Comparison of ENCODE assay signal across 8 cellular contexts in the genomic region with DNA sequence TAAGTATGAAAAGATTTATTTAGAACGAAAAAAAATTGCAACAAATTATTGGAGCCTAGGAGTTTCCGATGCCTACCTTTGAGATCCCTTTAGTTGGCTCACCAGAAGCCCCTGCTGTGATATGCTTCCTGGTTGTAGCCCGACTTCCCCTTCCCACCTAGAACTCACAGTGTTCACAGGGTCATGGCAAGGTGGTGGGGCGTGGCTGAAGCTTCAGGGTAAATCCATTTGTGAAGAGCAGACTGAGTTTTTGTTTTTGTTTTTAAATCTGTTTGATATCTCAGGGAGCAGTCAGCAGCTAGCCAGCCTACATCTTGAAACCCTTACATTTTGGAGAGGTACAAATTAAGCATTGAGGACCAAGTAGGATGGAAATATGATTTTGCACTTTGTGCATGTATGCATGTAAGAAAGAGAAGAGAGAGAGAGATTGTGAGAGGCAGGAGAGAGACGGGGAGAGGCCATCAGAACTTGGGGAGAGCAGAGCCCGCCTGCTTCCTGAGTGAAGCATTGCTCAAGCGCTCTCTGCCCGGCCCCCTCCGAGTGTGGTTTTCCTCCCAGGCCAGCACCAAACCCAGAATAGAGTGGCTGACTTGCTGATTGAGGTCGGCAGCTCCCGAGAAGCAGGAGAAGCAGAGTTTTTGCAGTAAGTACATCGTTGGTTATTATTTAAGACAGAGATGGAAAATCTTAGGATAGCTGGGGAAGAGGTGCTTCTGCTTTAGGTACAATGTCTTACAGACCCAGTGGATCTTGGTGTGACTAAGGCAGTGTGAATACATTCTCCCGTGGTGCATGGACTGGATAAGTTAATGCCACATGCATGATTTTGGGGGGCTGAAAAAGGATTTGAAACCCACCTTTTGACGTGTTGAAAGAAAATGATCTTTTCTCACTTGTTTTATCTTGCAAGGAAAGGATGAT.
DNase-seq lines count a peak whose midpoint lies in the region; ATAC-seq and TF ChIP-seq lines count a peak whose summit lies in the region.

No MANE protein-coding gene starts in this region.

- peaks cover 17% of the 10 kb centered on the region for H3K4me1 Mint-ChIP-seq in CD4-positive, alpha-beta T cell (ENCODE audit: low read depth)
- peaks cover 21% of the 10 kb centered on the region for H3K4me1 Mint-ChIP-seq in activated CD4-positive, alpha-beta T cell treated with anti-CD3 and anti-CD28 coated beads, Interleukin-2, amount 10 ng/mL, durations not matched to agents 7 days and 5 days

- H3K9me3 Mint-ChIP-seq in CD4-positive, alpha-beta T cell = no peaks in the 10 kb centered on the region
- H3K9me3 Mint-ChIP-seq in activated CD4-positive, alpha-beta T cell treated with anti-CD3 and anti-CD28 coated beads, Interleukin-2, amount 10 ng/mL, durations not matched to agents 7 days and 5 days = peaks cover 2% of the 10 kb centered on the region

- CTCF ChIA-PET in CD4-positive, alpha-beta T cell (lab: Charles Lee) = no interaction called here
- CTCF ChIA-PET in activated CD4-positive, alpha-beta T cell treated with anti-CD3 and anti-CD28 coated beads, Interleukin-2, amount 10 ng/mL, durations not matched to agents 7 days and 5 days (lab: Charles Lee) = interaction anchor here (0.5 to 1.2 kb wide), 2 partner anchors 11 to 468 kb away, joined by 3 read pairs; no protein-coding TSS in a partner anchor
- CTCF ChIA-PET in RWPE1 (lab: Yijun Ruan, JAX) = no interaction called here

- H3K4me1 ChIP-seq in skeletal muscle tissue (ENCODE audit: control insufficient read depth in 3 of 3, insufficient read depth in 3 of 3, low read length in 3 of 3) = peaks cover 4 to 11% (median 6%) of the 10 kb centered on the region in 3 donors

- H3K4me3 ChIP-seq in skeletal muscle tissue (ENCODE audit: low read length in 3 of 3) = peak overlapping the region; percentile 14 to 65 (median 48)

- intact Hi-C loops in CD4-positive, alpha-beta T cell (cut with DNase I, micrococcal nuclease) = no loop called here

- no peak for TF ChIP-seq CTCF in CD4-positive, alpha-beta T cell (IDR thresholded peaks at IDR 0.05)
- no peak for TF ChIP-seq CTCF in RWPE1 (conservative IDR thresholded peaks at IDR 0.05; ENCODE audit: low read depth)

- peak overlapping the region; percentile 0 for H3K27ac Mint-ChIP-seq in CD4-positive, alpha-beta T cell
- peak overlapping the region; percentile 88 for H3K27ac Mint-ChIP-seq in activated CD4-positive, alpha-beta T cell treated with anti-CD3 and anti-CD28 coated beads, Interleukin-2, amount 10 ng/mL, durations not matched to agents 7 days and 5 days

- DNase-seq in CD4-positive, alpha-beta T cell = peak in 8 of 10 experiments; percentile 4 to 43 (median 20)
- peak; percentile 56 for DNase-seq in activated CD4-positive, alpha-beta T cell treated with anti-CD3 and anti-CD28 coated beads, Interleukin-2, amount 10 ng/mL, durations not matched to agents 7 days and 5 days
- DNase-seq in fibroblast of gingiva (ENCODE audit: low read depth) = peak; percentile 46
- no peak for DNase-seq in RWPE1 (ENCODE audit: low spot score)
- DNase-seq in NCI-H1105 (lab: John Stamatoyannopoulos, UW) = no peak

- H3K9ac ChIP-seq in skeletal muscle tissue (ENCODE audit: low read depth in 1 of 3, low read length in 3 of 3) = peak overlapping the region in 2 of 3 donors; percentile 2 to 20

- no peaks in the 10 kb centered on the region for H3K9me3 ChIP-seq in CD4-positive, alpha-beta T cell (ENCODE audit: control insufficient read depth, low read length)
- H3K9me3 ChIP-seq in skeletal muscle tissue (ENCODE audit: control insufficient read depth in 3 of 3, low read length in 3 of 3) = no peaks in the 10 kb centered on the region

- peak; percentile 79 for ATAC-seq in CD4-positive, alpha-beta T cell (ENCODE audit: poor library complexity)
- ATAC-seq in HG02642 (IDR thresholded peaks at IDR 0.05; ENCODE audit: poor library complexity, unreplicated experiment) = peak; percentile 63
- no peak for ATAC-seq in GM21390 (IDR thresholded peaks at IDR 0.05; ENCODE audit: unreplicated experiment)

- H3K27me3 Mint-ChIP-seq in CD4-positive, alpha-beta T cell = peaks cover 3% of the 10 kb centered on the region
- H3K27me3 Mint-ChIP-seq in activated CD4-positive, alpha-beta T cell treated with anti-CD3 and anti-CD28 coated beads, Interleukin-2, amount 10 ng/mL, durations not matched to agents 7 days and 5 days = peaks cover 3% of the 10 kb centered on the region

- no peak overlapping the region for H3K27ac ChIP-seq in CD4-positive, alpha-beta T cell (ENCODE audit: low read depth, low read length)
- peak overlapping the region; percentile 45 for H3K27ac ChIP-seq in skeletal muscle tissue (ENCODE audit: low read depth, low read length)
- H3K27ac ChIP-seq in RWPE1 = no peak overlapping the region

- peak overlapping the region; percentile 55 for H3K4me3 Mint-ChIP-seq in CD4-positive, alpha-beta T cell
- H3K4me3 Mint-ChIP-seq in activated CD4-positive, alpha-beta T cell treated with anti-CD3 and anti-CD28 coated beads, Interleukin-2, amount 10 ng/mL, durations not matched to agents 7 days and 5 days = peak overlapping the region; percentile 67

- H3K27me3 ChIP-seq in CD4-positive, alpha-beta T cell (ENCODE audit: control insufficient read depth, insufficient read depth, low read length) = no peaks in the 10 kb centered on the region
- peaks cover 0 to 4% (median 0%) of the 10 kb centered on the region in 3 donors for H3K27me3 ChIP-seq in skeletal muscle tissue (ENCODE audit: control insufficient read depth in 3 of 3, insufficient read depth in 3 of 3, low read length in 3 of 3)

- POLR2A ChIA-PET in CD4-positive, alpha-beta T cell (lab: Charles Lee) = no interaction called here
- POLR2A ChIA-PET in activated CD4-positive, alpha-beta T cell treated with anti-CD3 and anti-CD28 coated beads, Interleukin-2, amount 10 ng/mL, durations not matched to agents 7 days and 5 days (lab: Charles Lee) = no interaction called here
- POLR2A ChIA-PET in RWPE1 (lab: Yijun Ruan, JAX; ENCODE audit: low non-redundant PET) = interaction anchor here (0.6 kb wide), 1 partner anchor 63 kb away, joined by 3 read pairs; no protein-coding TSS in a partner anchor

- no peaks in the 10 kb centered on the region for H3K36me3 ChIP-seq in skeletal muscle tissue (ENCODE audit: control insufficient read depth in 3 of 3, insufficient read depth in 3 of 3, low read length in 3 of 3)

- H3K36me3 Mint-ChIP-seq in CD4-positive, alpha-beta T cell (ENCODE audit: low read depth) = no peaks in the 10 kb centered on the region
- H3K36me3 Mint-ChIP-seq in activated CD4-positive, alpha-beta T cell treated with anti-CD3 and anti-CD28 coated beads, Interleukin-2, amount 10 ng/mL, durations not matched to agents 7 days and 5 days (ENCODE audit: low read depth) = no peaks in the 10 kb centered on the region

Comparison
In these comparisons a context has a peak if more than half of its experiments do, and no peak if none do; other contexts are left out.
1. DNase-seq: peak in CD4-positive, alpha-beta T cell (8 of 10), activated CD4-positive, alpha-beta T cell treated with anti-CD3 and anti-CD28 coated beads, Interleukin-2, amount 10 ng/mL, durations not matched to agents 7 days and 5 days (single experiment) and fibroblast of gingiva (single experiment); none in RWPE1 (single experiment) and NCI-H1105 (single experiment).